Comparison of ENCODE assay signal across 1 cellular context in the genomic region with DNA sequence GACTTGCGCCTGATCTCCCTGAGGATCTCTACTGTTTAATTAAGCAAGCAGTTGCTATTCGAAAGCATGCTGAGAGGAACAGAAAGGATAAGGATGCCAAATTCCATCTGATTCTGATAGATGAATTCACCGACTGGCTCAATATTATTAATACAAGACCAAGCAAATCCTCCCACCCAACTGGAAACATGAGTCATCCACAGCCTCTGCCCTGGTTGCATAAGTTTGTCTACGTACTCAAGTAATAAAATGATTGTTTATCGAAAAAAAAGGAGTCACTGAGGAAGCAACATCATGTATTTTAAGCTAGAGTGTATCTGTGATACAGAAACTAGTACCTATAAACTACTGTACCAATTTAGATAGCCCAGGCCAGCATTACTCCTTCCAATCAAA.
TF ChIP-seq lines count a peak whose summit lies in the region.

No MANE protein-coding gene starts in this region.

TF ChIP-seq in GM23338, 12 proteins besides CTCF, POLR2A, EP300 and RAD21 (continued from another document):
- TF ChIP-seq, protein P1, sequence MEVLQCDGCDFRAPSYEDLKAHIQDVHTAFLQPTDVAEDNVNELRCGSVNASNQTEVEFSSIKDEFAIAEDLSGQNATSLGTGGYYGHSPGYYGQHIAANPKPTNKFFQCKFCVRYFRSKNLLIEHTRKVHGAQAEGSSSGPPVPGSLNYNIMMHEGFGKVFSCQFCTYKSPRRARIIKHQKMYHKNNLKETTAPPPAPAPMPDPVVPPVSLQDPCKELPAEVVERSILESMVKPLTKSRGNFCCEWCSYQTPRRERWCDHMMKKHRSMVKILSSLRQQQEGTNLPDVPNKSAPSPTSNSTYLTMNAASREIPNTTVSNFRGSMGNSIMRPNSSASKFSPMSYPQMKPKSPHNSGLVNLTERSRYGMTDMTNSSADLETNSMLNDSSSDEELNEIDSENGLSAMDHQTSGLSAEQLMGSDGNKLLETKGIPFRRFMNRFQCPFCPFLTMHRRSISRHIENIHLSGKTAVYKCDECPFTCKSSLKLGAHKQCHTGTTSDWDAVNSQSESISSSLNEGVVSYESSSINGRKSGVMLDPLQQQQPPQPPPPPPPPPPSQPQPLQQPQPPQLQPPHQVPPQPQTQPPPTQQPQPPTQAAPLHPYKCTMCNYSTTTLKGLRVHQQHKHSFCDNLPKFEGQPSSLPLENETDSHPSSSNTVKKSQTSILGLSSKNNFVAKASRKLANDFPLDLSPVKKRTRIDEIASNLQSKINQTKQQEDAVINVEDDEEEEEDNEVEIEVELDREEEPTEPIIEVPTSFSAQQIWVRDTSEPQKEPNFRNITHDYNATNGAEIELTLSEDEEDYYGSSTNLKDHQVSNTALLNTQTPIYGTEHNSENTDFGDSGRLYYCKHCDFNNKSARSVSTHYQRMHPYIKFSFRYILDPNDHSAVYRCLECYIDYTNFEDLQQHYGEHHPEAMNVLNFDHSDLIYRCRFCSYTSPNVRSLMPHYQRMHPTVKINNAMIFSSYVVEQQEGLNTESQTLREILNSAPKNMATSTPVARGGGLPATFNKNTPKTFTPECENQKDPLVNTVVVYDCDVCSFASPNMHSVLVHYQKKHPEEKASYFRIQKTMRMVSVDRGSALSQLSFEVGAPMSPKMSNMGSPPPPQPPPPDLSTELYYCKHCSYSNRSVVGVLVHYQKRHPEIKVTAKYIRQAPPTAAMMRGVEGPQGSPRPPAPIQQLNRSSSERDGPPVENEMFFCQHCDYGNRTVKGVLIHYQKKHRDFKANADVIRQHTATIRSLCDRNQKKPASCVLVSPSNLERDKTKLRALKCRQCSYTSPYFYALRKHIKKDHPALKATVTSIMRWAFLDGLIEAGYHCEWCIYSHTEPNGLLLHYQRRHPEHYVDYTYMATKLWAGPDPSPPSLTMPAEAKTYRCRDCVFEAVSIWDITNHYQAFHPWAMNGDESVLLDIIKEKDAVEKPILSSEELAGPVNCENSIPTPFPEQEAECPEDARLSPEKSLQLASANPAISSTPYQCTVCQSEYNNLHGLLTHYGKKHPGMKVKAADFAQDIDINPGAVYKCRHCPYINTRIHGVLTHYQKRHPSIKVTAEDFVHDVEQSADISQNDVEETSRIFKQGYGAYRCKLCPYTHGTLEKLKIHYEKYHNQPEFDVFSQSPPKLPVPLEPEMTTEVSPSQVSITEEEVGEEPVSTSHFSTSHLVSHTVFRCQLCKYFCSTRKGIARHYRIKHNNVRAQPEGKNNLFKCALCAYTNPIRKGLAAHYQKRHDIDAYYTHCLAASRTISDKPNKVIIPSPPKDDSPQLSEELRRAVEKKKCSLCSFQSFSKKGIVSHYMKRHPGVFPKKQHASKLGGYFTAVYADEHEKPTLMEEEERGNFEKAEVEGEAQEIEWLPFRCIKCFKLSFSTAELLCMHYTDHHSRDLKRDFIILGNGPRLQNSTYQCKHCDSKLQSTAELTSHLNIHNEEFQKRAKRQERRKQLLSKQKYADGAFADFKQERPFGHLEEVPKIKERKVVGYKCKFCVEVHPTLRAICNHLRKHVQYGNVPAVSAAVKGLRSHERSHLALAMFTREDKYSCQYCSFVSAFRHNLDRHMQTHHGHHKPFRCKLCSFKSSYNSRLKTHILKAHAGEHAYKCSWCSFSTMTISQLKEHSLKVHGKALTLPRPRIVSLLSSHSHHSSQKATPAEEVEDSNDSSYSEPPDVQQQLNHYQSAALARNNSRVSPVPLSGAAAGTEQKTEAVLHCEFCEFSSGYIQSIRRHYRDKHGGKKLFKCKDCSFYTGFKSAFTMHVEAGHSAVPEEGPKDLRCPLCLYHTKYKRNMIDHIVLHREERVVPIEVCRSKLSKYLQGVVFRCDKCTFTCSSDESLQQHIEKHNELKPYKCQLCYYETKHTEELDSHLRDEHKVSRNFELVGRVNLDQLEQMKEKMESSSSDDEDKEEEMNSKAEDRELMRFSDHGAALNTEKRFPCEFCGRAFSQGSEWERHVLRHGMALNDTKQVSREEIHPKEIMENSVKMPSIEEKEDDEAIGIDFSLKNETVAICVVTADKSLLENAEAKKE (CRISPR knock-in tag; IDR thresholded peaks at IDR 0.05), result no peak
- TF ChIP-seq, protein P2, sequence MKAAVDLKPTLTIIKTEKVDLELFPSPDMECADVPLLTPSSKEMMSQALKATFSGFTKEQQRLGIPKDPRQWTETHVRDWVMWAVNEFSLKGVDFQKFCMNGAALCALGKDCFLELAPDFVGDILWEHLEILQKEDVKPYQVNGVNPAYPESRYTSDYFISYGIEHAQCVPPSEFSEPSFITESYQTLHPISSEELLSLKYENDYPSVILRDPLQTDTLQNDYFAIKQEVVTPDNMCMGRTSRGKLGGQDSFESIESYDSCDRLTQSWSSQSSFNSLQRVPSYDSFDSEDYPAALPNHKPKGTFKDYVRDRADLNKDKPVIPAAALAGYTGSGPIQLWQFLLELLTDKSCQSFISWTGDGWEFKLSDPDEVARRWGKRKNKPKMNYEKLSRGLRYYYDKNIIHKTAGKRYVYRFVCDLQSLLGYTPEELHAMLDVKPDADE (IDR thresholded peaks at IDR 0.05), result no peak
- TF ChIP-seq EZH2phosphoT487 (IDR thresholded peaks at IDR 0.05; ENCODE audit: unreplicated experiment) (no peak), ZNF331 (CRISPR knock-in tag; IDR thresholded peaks at IDR 0.05; ENCODE audit: low read depth) (no peak), ZNF114 (CRISPR knock-in tag; IDR thresholded peaks at IDR 0.05) (no peak), POLR2AphosphoS5 (IDR thresholded peaks at IDR 0.05; ENCODE audit: low read depth) (no peak), EZH2 (IDR thresholded peaks at IDR 0.05; ENCODE audit: low read depth, unreplicated experiment) (no peak), JUNB (IDR thresholded peaks at IDR 0.05; ENCODE audit: unreplicated experiment) (no peak)
